In genomic region chr18:23217781-23218180, GRCh38 we compare ENCODE assay signal across 27 cellular contexts.
"Had no signal": no experiment of that assay in that cellular context is flagged by ENCODE, and none has a peak within 500 bp of the region (broad histone marks: within the 10 kb centered on the region; RNA-seq: fewer than 3 reads in every experiment).

No MANE protein-coding gene starts in this region.

- H3K4me1 ChIP-seq: colonic mucosa, foreskin keratinocyte, gastrocnemius medialis had no signal

- ATAC-seq: effector memory CD8-positive, alpha-beta T cell; esophagus mucosa; foreskin keratinocyte; gastrocnemius medialis; gastroesophageal sphincter; heart left ventricle; heart right ventricle had no signal

- H3K36me3 ChIP-seq: colonic mucosa, esophagus muscularis mucosa, gastrocnemius medialis had no signal

- H3K27ac ChIP-seq: colonic mucosa, coronary artery, epithelial cell of prostate, esophagus muscularis mucosa, esophagus squamous epithelium, foreskin keratinocyte, gastrocnemius medialis, gastroesophageal sphincter, heart left ventricle, heart right ventricle had no signal

- H3K9me3 ChIP-seq: colonic mucosa, esophagus muscularis mucosa, esophagus squamous epithelium, gastrocnemius medialis, gastroesophageal sphincter, heart left ventricle, heart right ventricle had no signal

- FAIRE-seq: colon, endometrium, frontal cortex had no signal

- DNase-seq: colonic mucosa; cortex of kidney; dermis blood vessel endothelial cell; dorsolateral prefrontal cortex; effector CD4-positive, alpha-beta T cell; effector CD8-positive, alpha-beta T cell; effector memory CD4-positive, alpha-beta T cell; effector memory CD8-positive, alpha-beta T cell; endodermal cell; erythroblast; esophagus squamous epithelium; foreskin fibroblast; foreskin keratinocyte; foreskin melanocyte; gastrocnemius medialis; glutamatergic neuron; head of caudate nucleus; heart left ventricle; heart right ventricle had no signal

- H3K27me3 ChIP-seq: colonic mucosa, esophagus muscularis mucosa, esophagus squamous epithelium, gastrocnemius medialis, gastroesophageal sphincter, heart left ventricle, heart right ventricle had no signal

- H3K4me3 ChIP-seq: colonic mucosa, coronary artery, dorsolateral prefrontal cortex, esophagus muscularis mucosa, esophagus squamous epithelium, gastrocnemius medialis, gastroesophageal sphincter, heart left ventricle, heart right ventricle had no signal
